ENCODE assay signal across 10 cellular contexts in the genomic region with DNA sequence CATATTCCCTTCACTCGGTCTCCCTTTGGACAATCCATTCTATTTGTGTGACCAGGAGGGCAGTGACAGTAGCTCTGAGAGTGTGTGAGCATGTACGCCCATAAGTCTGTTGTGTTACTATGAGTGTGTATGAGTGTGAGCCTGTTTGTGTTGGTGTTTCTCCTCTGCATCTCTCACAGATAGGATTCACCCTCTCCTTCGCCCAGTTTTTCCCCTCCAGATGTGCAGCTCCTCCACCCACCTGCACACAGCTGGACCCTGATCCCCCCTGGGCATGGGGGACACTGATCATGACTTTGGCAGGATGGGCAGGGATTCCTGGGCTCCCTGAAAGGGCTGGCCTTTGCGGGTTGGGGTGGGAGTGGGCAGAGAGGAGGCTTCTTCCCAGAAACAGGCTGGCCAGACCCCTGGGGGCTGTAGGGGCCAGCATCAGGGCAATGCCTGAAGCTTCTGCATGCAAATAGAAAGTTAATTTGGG. TPM values are rescaled to one million over a fixed set of nuclear protein-coding genes. Genes with fewer than 3 reads are reported as not detected.
A peak's percentile ranks its signal among the peaks of the same experiment; 100 is the strongest.
DNase-seq lines count a peak whose midpoint lies in the region; ATAC-seq and TF ChIP-seq lines count a peak whose summit lies in the region.
"Had no signal": no experiment of that assay in that cellular context is flagged by ENCODE, and none has a peak within 500 bp of the region (broad histone marks: within the 10 kb centered on the region; RNA-seq: fewer than 3 reads in every experiment).

No MANE protein-coding gene starts in this region.

- no peak overlapping the region for H3K9ac ChIP-seq in Karpas-422 (ENCODE audit: low read length)

- no peaks in the 10 kb centered on the region for H3K79me2 ChIP-seq in Karpas-422 (ENCODE audit: low read length)

- H3K4me2 ChIP-seq in Karpas-422 (ENCODE audit: low read depth, low read length, poor library complexity, severe bottlenecking), result no peak overlapping the region

- no peak overlapping the region for H3K27ac Mint-ChIP-seq in CD8-positive, alpha-beta T cell
- H3K27ac Mint-ChIP-seq in activated T-helper 2 cell treated with anti-CD3 and anti-CD28 coated beads, Interferon-gamma antibody, Interleukin-2, Interleukin-4, amounts not matched to agents 10 μg/mL and 5 μg/mL and 100 μg/mL, durations not matched to agents 14 hours and 24 hours and 36 hours, result no peak overlapping the region

- no peaks in the 10 kb centered on the region for H3K9me3 ChIP-seq in CD8-positive, alpha-beta T cell (ENCODE audit: low read length)
- no peaks in the 10 kb centered on the region for H3K9me3 ChIP-seq in RWPE2 (ENCODE audit: severe bottlenecking)
- no peaks in the 10 kb centered on the region for H3K9me3 ChIP-seq in esophagus muscularis mucosa
- H3K9me3 ChIP-seq in Karpas-422 (ENCODE audit: low read length), result no peaks in the 10 kb centered on the region

- H3K27me3 ChIP-seq in CD8-positive, alpha-beta T cell (ENCODE audit: insufficient read depth, low read length), result no peaks in the 10 kb centered on the region
- H3K27me3 ChIP-seq in RWPE2 (ENCODE audit: insufficient read depth, poor library complexity, severe bottlenecking), result no peaks in the 10 kb centered on the region
- H3K27me3 ChIP-seq in esophagus muscularis mucosa, result no peaks in the 10 kb centered on the region
- H3K27me3 ChIP-seq in Karpas-422 (ENCODE audit: low read length), result no peaks in the 10 kb centered on the region

- no peak overlapping the region for H3K4me3 ChIP-seq in CD8-positive, alpha-beta T cell (ENCODE audit: low read depth, low read length)
- H3K4me3 ChIP-seq in RWPE2 (ENCODE audit: severe bottlenecking) (peak overlapping the region; percentile 66), esophagus muscularis mucosa (peak overlapping the region; percentile 58 to 69 (median 62)), Karpas-422 (ENCODE audit: low read length) (no peak overlapping the region)

- H3K9me2 ChIP-seq in Karpas-422 (replicated peaks; ENCODE audit: insufficient read depth, low read length), result no peaks in the 10 kb centered on the region

- peaks cover 9% of the 10 kb centered on the region for H3K4me1 Mint-ChIP-seq in CD8-positive, alpha-beta T cell (ENCODE audit: low read depth)
- peaks cover 8% of the 10 kb centered on the region for H3K4me1 Mint-ChIP-seq in activated T-helper 2 cell treated with anti-CD3 and anti-CD28 coated beads, Interferon-gamma antibody, Interleukin-2, Interleukin-4, amounts not matched to agents 10 μg/mL and 5 μg/mL and 100 μg/mL, durations not matched to agents 14 hours and 24 hours and 36 hours (ENCODE audit: low read depth)

- H3K36me3 Mint-ChIP-seq in CD8-positive, alpha-beta T cell, result no peaks in the 10 kb centered on the region
- no peaks in the 10 kb centered on the region for H3K36me3 Mint-ChIP-seq in activated T-helper 2 cell treated with anti-CD3 and anti-CD28 coated beads, Interferon-gamma antibody, Interleukin-2, Interleukin-4, amounts not matched to agents 10 μg/mL and 5 μg/mL and 100 μg/mL, durations not matched to agents 14 hours and 24 hours and 36 hours (ENCODE audit: low read depth)
- H3K36me3 Mint-ChIP-seq: IgD-negative memory B cell had no signal

- TF ChIP-seq EP300 in esophagus muscularis mucosa (IDR thresholded peaks at IDR 0.05), result no peak

- peaks cover 10% of the 10 kb centered on the region for H3K4me1 ChIP-seq in CD8-positive, alpha-beta T cell (ENCODE audit: insufficient read depth, low read length)
- H3K4me1 ChIP-seq in RWPE2 (ENCODE audit: insufficient read depth, poor library complexity, severe bottlenecking) (peaks cover 59% of the 10 kb centered on the region), esophagus muscularis mucosa (peaks cover 60 to 86% (median 78%) of the 10 kb centered on the region in 4 donors), Karpas-422 (ENCODE audit: low read length) (no peaks in the 10 kb centered on the region)

- no peaks in the 10 kb centered on the region for H4K20me1 ChIP-seq in Karpas-422 (ENCODE audit: insufficient read depth, low read depth, low read length)

- peaks cover 16% of the 10 kb centered on the region for H3K27me3 Mint-ChIP-seq in CD8-positive, alpha-beta T cell (ENCODE audit: low read depth)
- peaks cover 12% of the 10 kb centered on the region for H3K27me3 Mint-ChIP-seq in activated T-helper 2 cell treated with anti-CD3 and anti-CD28 coated beads, Interferon-gamma antibody, Interleukin-2, Interleukin-4, amounts not matched to agents 10 μg/mL and 5 μg/mL and 100 μg/mL, durations not matched to agents 14 hours and 24 hours and 36 hours (ENCODE audit: low read depth)

- CTCF ChIA-PET in CD8-positive, alpha-beta T cell (lab: Charles Lee), result no interaction called here

- H3K27ac ChIP-seq in CD8-positive, alpha-beta T cell (ENCODE audit: low read depth, low read length), result no peak overlapping the region
- H3K27ac ChIP-seq in RWPE2 (ENCODE audit: poor library complexity, severe bottlenecking) (peak overlapping the region; percentile 99), esophagus muscularis mucosa (replicated peaks in 1 of 4) (peak overlapping the region; percentile 87 to 92 (median 88)), Karpas-422 (ENCODE audit: low read length) (no peak overlapping the region)

- DNase-seq in CD8-positive, alpha-beta T cell, result no peak
- DNase-seq in RWPE2 (ENCODE audit: low spot score), result peak; percentile 50
- DNase-seq in esophagus muscularis mucosa (ENCODE audit: extremely low spot score), result no peak
- DNase-seq in posterior vena cava (ENCODE audit: low spot score), result peak; percentile 66
- no peak for DNase-seq in Karpas-422
- no peak for DNase-seq in activated T-helper 2 cell treated with anti-CD3 and anti-CD28 coated beads, Interferon-gamma antibody, Interleukin-2, Interleukin-4, amounts not matched to agents 10 μg/mL and 5 μg/mL and 100 μg/mL, durations not matched to agents 14 hours and 24 hours and 36 hours (ENCODE audit: low spot score)
- DNase-seq: activated CD4-positive, alpha-beta T cell treated with anti-CD3 and anti-CD28 coated beads for 4 hours had no signal

- intact Hi-C loops in CD8-positive, alpha-beta T cell (cut with DNase I, micrococcal nuclease), result no loop called here
- intact Hi-C loops in esophagus muscularis mucosa (cut with DNase I), result no loop called here
- intact Hi-C loops in posterior vena cava (cut with DNase I), result no loop called here
- intact Hi-C loops in activated T-helper 2 cell treated with anti-CD3 and anti-CD28 coated beads, Interferon-gamma antibody, Interleukin-2, Interleukin-4, amounts not matched to agents 10 μg/mL and 5 μg/mL and 100 μg/mL, durations not matched to agents 14 hours and 24 hours and 36 hours (cut with micrococcal nuclease), result no loop called here

- no peak for ATAC-seq in CD8-positive, alpha-beta T cell
- ATAC-seq in RWPE2 (ENCODE audit: low read depth), result no peak
- ATAC-seq in GM19035 (IDR thresholded peaks at IDR 0.05; ENCODE audit: unreplicated experiment), result no peak
- no peak for ATAC-seq in GM21786 (IDR thresholded peaks at IDR 0.05; ENCODE audit: unreplicated experiment)

- no peak overlapping the region for H2AFZ ChIP-seq in Karpas-422 (ENCODE audit: low read length)

- peak overlapping the region; percentile 42 for H3K4me3 Mint-ChIP-seq in CD8-positive, alpha-beta T cell
- no peak overlapping the region for H3K4me3 Mint-ChIP-seq in activated T-helper 2 cell treated with anti-CD3 and anti-CD28 coated beads, Interferon-gamma antibody, Interleukin-2, Interleukin-4, amounts not matched to agents 10 μg/mL and 5 μg/mL and 100 μg/mL, durations not matched to agents 14 hours and 24 hours and 36 hours (ENCODE audit: low read depth)

- 16% methylated on average over 4 of the region's 4 CpGs for WGBS in esophagus muscularis mucosa

- H3K9me3 Mint-ChIP-seq in CD8-positive, alpha-beta T cell, result no peaks in the 10 kb centered on the region
- H3K9me3 Mint-ChIP-seq in activated T-helper 2 cell treated with anti-CD3 and anti-CD28 coated beads, Interferon-gamma antibody, Interleukin-2, Interleukin-4, amounts not matched to agents 10 μg/mL and 5 μg/mL and 100 μg/mL, durations not matched to agents 14 hours and 24 hours and 36 hours, result no peaks in the 10 kb centered on the region
- H3K9me3 Mint-ChIP-seq: IgD-negative memory B cell had no signal

- POLR2A ChIA-PET in CD8-positive, alpha-beta T cell (lab: Charles Lee), result no interaction called here

- TF ChIP-seq POLR2A in esophagus muscularis mucosa (IDR thresholded peaks at IDR 0.05; ENCODE audit: low read depth), result no peak

- H3K36me3 ChIP-seq in CD8-positive, alpha-beta T cell (ENCODE audit: insufficient read depth, low read length), result no peaks in the 10 kb centered on the region
- H3K36me3 ChIP-seq in RWPE2 (ENCODE audit: low read depth) (peaks cover 26% of the 10 kb centered on the region), esophagus muscularis mucosa (peaks cover 15 to 47% (median 36%) of the 10 kb centered on the region in 4 donors), Karpas-422 (ENCODE audit: insufficient read depth, low read length) (no peaks in the 10 kb centered on the region)

- TF ChIP-seq CTCF in CD8-positive, alpha-beta T cell (IDR thresholded peaks at IDR 0.05), result no peak
- no peak for TF ChIP-seq CTCF in RWPE2 (IDR thresholded peaks at IDR 0.05; ENCODE audit: poor library complexity, severe bottlenecking)
- no peak for TF ChIP-seq CTCF in esophagus muscularis mucosa (IDR thresholded peaks at IDR 0.05)

RNA-seq across cellular contexts. Expression of a gene that starts 14.5 kb away (rescaled TPM):
- 1 to 10 TPM; 4.3 to 5.9 TPM for total RNA-seq in CD8-positive, alpha-beta T cell
- total RNA-seq in esophagus muscularis mucosa, result 10 to 100 TPM; 62.6 to 92.2 (median 78.9) TPM
- total RNA-seq in posterior vena cava, result 100 to 1,000 TPM; 155 to 201 TPM
- 0.19 TPM in 1 of 2 replicates, not detected in the other for total RNA-seq in Karpas-422 (2014; rRNA removed; shearing (Covaris generic); ENCODE audit: low replicate concordance)
- 2.1 and 2.2 TPM in 2 replicates for total RNA-seq in activated T-helper 2 cell treated with anti-CD3 and anti-CD28 coated beads, Interferon-gamma antibody, Interleukin-2, Interleukin-4, amounts not matched to agents 10 μg/mL and 5 μg/mL and 100 μg/mL, durations not matched to agents 14 hours and 24 hours and 36 hours

RNA-seq across cellular contexts. Expression of a gene that starts 49.7 kb away (rescaled TPM):
- 10 to 100 TPM; 77.8 to 81.2 TPM for total RNA-seq in CD8-positive, alpha-beta T cell
- total RNA-seq in esophagus muscularis mucosa, result 100 to 1,000 TPM in 2 of 4 donors, 10 to 100 TPM in 2; 83.9 to 115 (median 102) TPM
- total RNA-seq in posterior vena cava, result 100 to 1,000 TPM; 148 to 176 TPM
- total RNA-seq in Karpas-422 (2014; rRNA removed; shearing (Covaris generic); ENCODE audit: low replicate concordance), result 29.6 and 34.4 TPM in 2 replicates
- 132 and 133 TPM in 2 replicates for total RNA-seq in activated T-helper 2 cell treated with anti-CD3 and anti-CD28 coated beads, Interferon-gamma antibody, Interleukin-2, Interleukin-4, amounts not matched to agents 10 μg/mL and 5 μg/mL and 100 μg/mL, durations not matched to agents 14 hours and 24 hours and 36 hours

RNA-seq across cellular contexts. Expression of a gene that starts 56.2 kb away (rescaled TPM):
- 1 to 10 TPM; 4.8 to 5.6 TPM for total RNA-seq in CD8-positive, alpha-beta T cell
- total RNA-seq in esophagus muscularis mucosa, result 10 to 100 TPM; 21.3 to 31.6 (median 27.9) TPM
- 10 to 100 TPM; 15.9 TPM for total RNA-seq in posterior vena cava
- total RNA-seq in Karpas-422 (2014; rRNA removed; shearing (Covaris generic); ENCODE audit: low replicate concordance), result 13.5 and 28.6 TPM in 2 replicates
- 14.2 and 15.4 TPM in 2 replicates for total RNA-seq in activated T-helper 2 cell treated with anti-CD3 and anti-CD28 coated beads, Interferon-gamma antibody, Interleukin-2, Interleukin-4, amounts not matched to agents 10 μg/mL and 5 μg/mL and 100 μg/mL, durations not matched to agents 14 hours and 24 hours and 36 hours

RNA-seq across cellular contexts. Expression of a gene that starts 57.5 kb away (rescaled TPM):
- total RNA-seq in CD8-positive, alpha-beta T cell, result not detected
- not detected for total RNA-seq in esophagus muscularis mucosa
- total RNA-seq in posterior vena cava, result not detected
- not detected in 2 replicates for total RNA-seq in Karpas-422 (2014; rRNA removed; shearing (Covaris generic); ENCODE audit: low replicate concordance)
- not detected in 2 replicates for total RNA-seq in activated T-helper 2 cell treated with anti-CD3 and anti-CD28 coated beads, Interferon-gamma antibody, Interleukin-2, Interleukin-4, amounts not matched to agents 10 μg/mL and 5 μg/mL and 100 μg/mL, durations not matched to agents 14 hours and 24 hours and 36 hours

Comparison
In these comparisons a context has a peak if more than half of its experiments do, and no peak if none do; other contexts are left out.
1. DNase-seq: peak in RWPE2 (single experiment) and posterior vena cava (single experiment); none in CD8-positive, alpha-beta T cell (0 of 7), esophagus muscularis mucosa (single experiment), Karpas-422 (single experiment) and activated T-helper 2 cell treated with anti-CD3 and anti-CD28 coated beads, Interferon-gamma antibody, Interleukin-2, Interleukin-4, amounts not matched to agents 10 μg/mL and 5 μg/mL and 100 μg/mL, durations not matched to agents 14 hours and 24 hours and 36 hours (single experiment).
2. H3K27ac ChIP-seq: peak in RWPE2 (single experiment) and esophagus muscularis mucosa (4 of 4); none in CD8-positive, alpha-beta T cell (single experiment) and Karpas-422 (single experiment).
3. H3K4me3 ChIP-seq: peak in RWPE2 (single experiment) and esophagus muscularis mucosa (4 of 4); none in CD8-positive, alpha-beta T cell (single experiment) and Karpas-422 (single experiment).
4. RNA of a gene that starts 14.5 kb away (total RNA-seq): 155 to 201 TPM in posterior vena cava and 62.6 to 92.2 TPM in esophagus muscularis mucosa; 4.3 to 5.9 TPM in CD8-positive, alpha-beta T cell, 2.1 to 2.2 TPM in activated T-helper 2 cell treated with anti-CD3 and anti-CD28 coated beads, Interferon-gamma antibody, Interleukin-2, Interleukin-4, amounts not matched to agents 10 μg/mL and 5 μg/mL and 100 μg/mL, durations not matched to agents 14 hours and 24 hours and 36 hours and 0.19 TPM in Karpas-422; every median in the first group is over 4 times any median in the second.